Comparison of ENCODE assay signal across 1 cellular context in genomic region chr1:165910764-165911421, GRCh38.
TF ChIP-seq lines count a peak whose summit lies in the region.

No MANE protein-coding gene starts in this region.

TF ChIP-seq in HepG2, 621 proteins besides CTCF, POLR2A, EP300 and RAD21 (continued from another document and continues in another):
- TF ChIP-seq ESRRA (CRISPR knock-in tag; IDR thresholded peaks at IDR 0.05; ENCODE audit: low read depth) (peak; percentile 98), RXRB (CRISPR knock-in tag; IDR thresholded peaks at IDR 0.05; ENCODE audit: borderline replicate concordance) (peak; percentile 96), ZNF256 (CRISPR knock-in tag; conservative IDR thresholded peaks at IDR 0.05) (no peak), ZKSCAN5 (CRISPR knock-in tag; IDR thresholded peaks at IDR 0.05) (no peak), ZNF687 (CRISPR knock-in tag; IDR thresholded peaks at IDR 0.05) (peak; percentile 88), RBM22 (optimal IDR thresholded peaks at IDR 0.05; ENCODE audit: low read length) (no peak), ZNF546 (CRISPR knock-in tag; conservative IDR thresholded peaks at IDR 0.05) (no peak), NCOA1 (CRISPR knock-in tag; IDR thresholded peaks at IDR 0.05) (0 out of 2 replicates have a peak, but pooled peaks have one; percentile 60), ZNF780A (CRISPR knock-in tag; IDR thresholded peaks at IDR 0.05) (no peak), THAP9 (CRISPR knock-in tag; IDR thresholded peaks at IDR 0.05; ENCODE audit: borderline replicate concordance) (peak; percentile 31; the same call in 1 of the 2 replicates), ZBTB46 (CRISPR knock-in tag; IDR thresholded peaks at IDR 0.05; ENCODE audit: borderline replicate concordance) (no peak), ELF4 (CRISPR knock-in tag; IDR thresholded peaks at IDR 0.05; ENCODE audit: borderline replicate concordance) (no peak), NRL (CRISPR knock-in tag; IDR thresholded peaks at IDR 0.05; ENCODE audit: borderline replicate concordance) (peak; percentile 61), MED13 (CRISPR knock-in tag; IDR thresholded peaks at IDR 0.05) (peak; percentile 63; the same call in 1 of the 2 replicates), ZNF576 (CRISPR knock-in tag; IDR thresholded peaks at IDR 0.05) (no peak), ETV5 (CRISPR knock-in tag; IDR thresholded peaks at IDR 0.05; ENCODE audit: borderline replicate concordance) (peak; percentile 93), ZNF672 (CRISPR knock-in tag; IDR thresholded peaks at IDR 0.05) (no peak), SCMH1 (CRISPR knock-in tag; IDR thresholded peaks at IDR 0.05; ENCODE audit: borderline replicate concordance) (no peak), NCOA2 (CRISPR knock-in tag; IDR thresholded peaks at IDR 0.05) (peak; percentile 74), SP140L (CRISPR knock-in tag; IDR thresholded peaks at IDR 0.05; ENCODE audit: borderline replicate concordance) (no peak; the same call in 1 of the 2 replicates), GTF3A (CRISPR knock-in tag; conservative IDR thresholded peaks at IDR 0.05) (no peak), TRIM24 (CRISPR knock-in tag; IDR thresholded peaks at IDR 0.05) (0 out of 2 replicates have a peak, but pooled peaks have one; percentile 3), ZFP37 (CRISPR knock-in tag; IDR thresholded peaks at IDR 0.05; ENCODE audit: borderline replicate concordance) (no peak), RCOR2 (CRISPR knock-in tag; IDR thresholded peaks at IDR 0.05) (peak; percentile 74), RFX3 (CRISPR knock-in tag; IDR thresholded peaks at IDR 0.05) (no peak), MTA1 (CRISPR knock-in tag; IDR thresholded peaks at IDR 0.05; ENCODE audit: borderline replicate concordance) (peak; percentile 76), ZMYM3 (CRISPR knock-in tag; IDR thresholded peaks at IDR 0.05) (no peak; the same call in 1 of the 2 replicates), ZSCAN31 (CRISPR knock-in tag; IDR thresholded peaks at IDR 0.05; ENCODE audit: low read depth) (peak; percentile 97), HHEX (CRISPR knock-in tag; IDR thresholded peaks at IDR 0.05) (no peak), MAFF (IDR thresholded peaks at IDR 0.05; ENCODE audit: low read depth, low read length) (no peak), ZNF782 (CRISPR knock-in tag; IDR thresholded peaks at IDR 0.05; ENCODE audit: borderline replicate concordance) (no peak), SRSF4 (IDR thresholded peaks at IDR 0.05; ENCODE audit: low read depth, low read length, poor library complexity, severe bottlenecking) (no peak), REL (CRISPR knock-in tag; conservative IDR thresholded peaks at IDR 0.05) (no peak), ZNF557 (CRISPR knock-in tag; IDR thresholded peaks at IDR 0.05) (peak; percentile 50; the same call in 1 of the 2 replicates), CBX5 (CRISPR knock-in tag; IDR thresholded peaks at IDR 0.05; ENCODE audit: borderline replicate concordance) (no peak), SMC3 (IDR thresholded peaks at IDR 0.05; ENCODE audit: low read length) (0 out of 2 replicates have a peak, but pooled peaks have one; percentile 4), ZSCAN29 (CRISPR knock-in tag; conservative IDR thresholded peaks at IDR 0.05) (peak; percentile 69; the same call in 1 of the 2 replicates)
- TF ChIP-seq, protein P1, sequence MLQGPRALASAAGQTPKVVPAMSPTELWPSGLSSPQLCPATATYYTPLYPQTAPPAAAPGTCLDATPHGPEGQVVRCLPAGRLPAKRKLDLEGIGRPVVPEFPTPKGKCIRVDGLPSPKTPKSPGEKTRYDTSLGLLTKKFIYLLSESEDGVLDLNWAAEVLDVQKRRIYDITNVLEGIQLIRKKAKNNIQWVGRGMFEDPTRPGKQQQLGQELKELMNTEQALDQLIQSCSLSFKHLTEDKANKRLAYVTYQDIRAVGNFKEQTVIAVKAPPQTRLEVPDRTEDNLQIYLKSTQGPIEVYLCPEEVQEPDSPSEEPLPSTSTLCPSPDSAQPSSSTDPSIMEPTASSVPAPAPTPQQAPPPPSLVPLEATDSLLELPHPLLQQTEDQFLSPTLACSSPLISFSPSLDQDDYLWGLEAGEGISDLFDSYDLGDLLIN (CRISPR knock-in tag; IDR thresholded peaks at IDR 0.05; ENCODE audit: borderline replicate concordance), result no peak; the same call in 1 of the 2 replicates
- TF ChIP-seq, protein P2, sequence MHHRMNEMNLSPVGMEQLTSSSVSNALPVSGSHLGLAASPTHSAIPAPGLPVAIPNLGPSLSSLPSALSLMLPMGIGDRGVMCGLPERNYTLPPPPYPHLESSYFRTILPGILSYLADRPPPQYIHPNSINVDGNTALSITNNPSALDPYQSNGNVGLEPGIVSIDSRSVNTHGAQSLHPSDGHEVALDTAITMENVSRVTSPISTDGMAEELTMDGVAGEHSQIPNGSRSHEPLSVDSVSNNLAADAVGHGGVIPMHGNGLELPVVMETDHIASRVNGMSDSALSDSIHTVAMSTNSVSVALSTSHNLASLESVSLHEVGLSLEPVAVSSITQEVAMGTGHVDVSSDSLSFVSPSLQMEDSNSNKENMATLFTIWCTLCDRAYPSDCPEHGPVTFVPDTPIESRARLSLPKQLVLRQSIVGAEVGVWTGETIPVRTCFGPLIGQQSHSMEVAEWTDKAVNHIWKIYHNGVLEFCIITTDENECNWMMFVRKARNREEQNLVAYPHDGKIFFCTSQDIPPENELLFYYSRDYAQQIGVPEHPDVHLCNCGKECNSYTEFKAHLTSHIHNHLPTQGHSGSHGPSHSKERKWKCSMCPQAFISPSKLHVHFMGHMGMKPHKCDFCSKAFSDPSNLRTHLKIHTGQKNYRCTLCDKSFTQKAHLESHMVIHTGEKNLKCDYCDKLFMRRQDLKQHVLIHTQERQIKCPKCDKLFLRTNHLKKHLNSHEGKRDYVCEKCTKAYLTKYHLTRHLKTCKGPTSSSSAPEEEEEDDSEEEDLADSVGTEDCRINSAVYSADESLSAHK (CRISPR knock-in tag; IDR thresholded peaks at IDR 0.05; ENCODE audit: borderline replicate concordance), result no peak
- TF ChIP-seq, protein P3, sequence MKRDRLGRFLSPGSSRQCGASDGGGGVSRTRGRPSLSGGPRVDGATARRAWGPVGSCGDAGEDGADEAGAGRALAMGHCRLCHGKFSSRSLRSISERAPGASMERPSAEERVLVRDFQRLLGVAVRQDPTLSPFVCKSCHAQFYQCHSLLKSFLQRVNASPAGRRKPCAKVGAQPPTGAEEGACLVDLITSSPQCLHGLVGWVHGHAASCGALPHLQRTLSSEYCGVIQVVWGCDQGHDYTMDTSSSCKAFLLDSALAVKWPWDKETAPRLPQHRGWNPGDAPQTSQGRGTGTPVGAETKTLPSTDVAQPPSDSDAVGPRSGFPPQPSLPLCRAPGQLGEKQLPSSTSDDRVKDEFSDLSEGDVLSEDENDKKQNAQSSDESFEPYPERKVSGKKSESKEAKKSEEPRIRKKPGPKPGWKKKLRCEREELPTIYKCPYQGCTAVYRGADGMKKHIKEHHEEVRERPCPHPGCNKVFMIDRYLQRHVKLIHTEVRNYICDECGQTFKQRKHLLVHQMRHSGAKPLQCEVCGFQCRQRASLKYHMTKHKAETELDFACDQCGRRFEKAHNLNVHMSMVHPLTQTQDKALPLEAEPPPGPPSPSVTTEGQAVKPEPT (CRISPR knock-in tag; IDR thresholded peaks at IDR 0.05; ENCODE audit: low read depth), result no peak
- TF ChIP-seq, protein P4, sequence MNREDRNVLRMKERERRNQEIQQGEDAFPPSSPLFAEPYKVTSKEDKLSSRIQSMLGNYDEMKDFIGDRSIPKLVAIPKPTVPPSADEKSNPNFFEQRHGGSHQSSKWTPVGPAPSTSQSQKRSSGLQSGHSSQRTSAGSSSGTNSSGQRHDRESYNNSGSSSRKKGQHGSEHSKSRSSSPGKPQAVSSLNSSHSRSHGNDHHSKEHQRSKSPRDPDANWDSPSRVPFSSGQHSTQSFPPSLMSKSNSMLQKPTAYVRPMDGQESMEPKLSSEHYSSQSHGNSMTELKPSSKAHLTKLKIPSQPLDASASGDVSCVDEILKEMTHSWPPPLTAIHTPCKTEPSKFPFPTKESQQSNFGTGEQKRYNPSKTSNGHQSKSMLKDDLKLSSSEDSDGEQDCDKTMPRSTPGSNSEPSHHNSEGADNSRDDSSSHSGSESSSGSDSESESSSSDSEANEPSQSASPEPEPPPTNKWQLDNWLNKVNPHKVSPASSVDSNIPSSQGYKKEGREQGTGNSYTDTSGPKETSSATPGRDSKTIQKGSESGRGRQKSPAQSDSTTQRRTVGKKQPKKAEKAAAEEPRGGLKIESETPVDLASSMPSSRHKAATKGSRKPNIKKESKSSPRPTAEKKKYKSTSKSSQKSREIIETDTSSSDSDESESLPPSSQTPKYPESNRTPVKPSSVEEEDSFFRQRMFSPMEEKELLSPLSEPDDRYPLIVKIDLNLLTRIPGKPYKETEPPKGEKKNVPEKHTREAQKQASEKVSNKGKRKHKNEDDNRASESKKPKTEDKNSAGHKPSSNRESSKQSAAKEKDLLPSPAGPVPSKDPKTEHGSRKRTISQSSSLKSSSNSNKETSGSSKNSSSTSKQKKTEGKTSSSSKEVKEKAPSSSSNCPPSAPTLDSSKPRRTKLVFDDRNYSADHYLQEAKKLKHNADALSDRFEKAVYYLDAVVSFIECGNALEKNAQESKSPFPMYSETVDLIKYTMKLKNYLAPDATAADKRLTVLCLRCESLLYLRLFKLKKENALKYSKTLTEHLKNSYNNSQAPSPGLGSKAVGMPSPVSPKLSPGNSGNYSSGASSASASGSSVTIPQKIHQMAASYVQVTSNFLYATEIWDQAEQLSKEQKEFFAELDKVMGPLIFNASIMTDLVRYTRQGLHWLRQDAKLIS (CRISPR knock-in tag; IDR thresholded peaks at IDR 0.05), result no peak
- TF ChIP-seq, protein P5, sequence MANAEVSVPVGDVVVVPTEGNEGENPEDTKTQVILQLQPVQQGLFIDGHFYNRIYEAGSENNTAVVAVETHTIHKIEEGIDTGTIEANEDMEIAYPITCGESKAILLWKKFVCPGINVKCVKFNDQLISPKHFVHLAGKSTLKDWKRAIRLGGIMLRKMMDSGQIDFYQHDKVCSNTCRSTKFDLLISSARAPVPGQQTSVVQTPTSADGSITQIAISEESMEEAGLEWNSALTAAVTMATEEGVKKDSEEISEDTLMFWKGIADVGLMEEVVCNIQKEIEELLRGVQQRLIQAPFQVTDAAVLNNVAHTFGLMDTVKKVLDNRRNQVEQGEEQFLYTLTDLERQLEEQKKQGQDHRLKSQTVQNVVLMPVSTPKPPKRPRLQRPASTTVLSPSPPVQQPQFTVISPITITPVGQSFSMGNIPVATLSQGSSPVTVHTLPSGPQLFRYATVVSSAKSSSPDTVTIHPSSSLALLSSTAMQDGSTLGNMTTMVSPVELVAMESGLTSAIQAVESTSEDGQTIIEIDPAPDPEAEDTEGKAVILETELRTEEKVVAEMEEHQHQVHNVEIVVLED (CRISPR knock-in tag; IDR thresholded peaks at IDR 0.05; ENCODE audit: borderline replicate concordance), result 0 out of 2 replicates have a peak, but pooled peaks have one; percentile 20
